Comparison of ENCODE assay signal across 8 cellular contexts in genomic region chr3:52054689-52055511, GRCh38. TPM values are rescaled to one million over a fixed set of nuclear protein-coding genes. Genes with fewer than 3 reads are reported as not detected.
DNase-seq lines count a peak whose midpoint lies in the region; ATAC-seq and TF ChIP-seq lines count a peak whose summit lies in the region.

No MANE protein-coding gene starts in this region.

- peak overlapping the region; percentile 86 to 97 (median 94) for H3K27ac Mint-ChIP-seq in naive thymus-derived CD8-positive, alpha-beta T cell

- no peaks in the 10 kb centered on the region for H3K27me3 Mint-ChIP-seq in naive thymus-derived CD8-positive, alpha-beta T cell

- H3K4me1 Mint-ChIP-seq in naive thymus-derived CD8-positive, alpha-beta T cell, result peaks cover 28 to 57% (median 53%) of the 10 kb centered on the region in 4 donors

- ATAC-seq in SK-N-SH treated with all-trans-retinoic acid at 6 μM for 48 hours, result peak; percentile 4; the same call in 1 of the 3 replicates
- no peak for ATAC-seq in naive thymus-derived CD8-positive, alpha-beta T cell

- peak; percentile 3; the same call in 1 of the 2 replicates for TF ChIP-seq CTCF in GM12875 (IDR thresholded peaks at IDR 0.05; ENCODE audit: borderline replicate concordance, insufficient read depth, low read depth, low read length)

- peak overlapping the region; percentile 85 to 94 (median 90) for H3K4me3 Mint-ChIP-seq in naive thymus-derived CD8-positive, alpha-beta T cell

- peaks cover 0 to 32% (median 4%) of the 10 kb centered on the region in 3 donors for H3K36me3 Mint-ChIP-seq in naive thymus-derived CD8-positive, alpha-beta T cell

- H3K4me3 ChIP-seq in GM12875 (ENCODE audit: low read depth, low read length), result peak overlapping the region; percentile 88

- DNase-seq in dermis blood vessel endothelial cell (peak; percentile 25), HEK293T (ENCODE audit: extremely low spot score) (no peak), HPDE6-E6E7 (ENCODE audit: extremely low spot score) (no peak), NCI-H446 (lab: John Stamatoyannopoulos, UW) (no peak), NCI-H2196 (lab: John Stamatoyannopoulos, UW; ENCODE audit: unreplicated experiment) (no peak)
- DNase-seq in naive thymus-derived CD8-positive, alpha-beta T cell, result peak in 3 of 10 donors; percentile 16 to 28 (median 25)

- POLR2A ChIA-PET in naive thymus-derived CD8-positive, alpha-beta T cell (lab: Charles Lee), result interaction anchor here (1.0 to 3.3 kb wide), 8 partner anchors 9 to 197 kb away, joined by 3 to 26 read pairs (median 4); partner anchors contain the start of genes ACY1 and RPL29
- POLR2A ChIA-PET in HEK293T (lab: Yijun Ruan, JAX), result interaction anchor here (0.9 to 2.2 kb wide), 7 partner anchors 9 to 96 kb away, joined by 3 to 21 read pairs (median 3); partner anchors contain the start of gene RPL29

- CTCF ChIA-PET in HEK293T (lab: Yijun Ruan, JAX), result no interaction called here

- no peaks in the 10 kb centered on the region for H3K9me3 Mint-ChIP-seq in naive thymus-derived CD8-positive, alpha-beta T cell

TF ChIP-seq in SK-N-SH treated with all-trans-retinoic acid at 6 μM for 48 hours, 23 proteins besides CTCF, POLR2A, EP300 and RAD21:
- TF ChIP-seq TSHZ2 (CRISPR knock-in tag; IDR thresholded peaks at IDR 0.05) (no peak), RARB (CRISPR knock-in tag; IDR thresholded peaks at IDR 0.05) (no peak), ISL1 (CRISPR knock-in tag; IDR thresholded peaks at IDR 0.05) (no peak)

TF ChIP-seq in HEK293T, 16 proteins besides CTCF, POLR2A, EP300 and RAD21:
- TF ChIP-seq LEF1 (IDR thresholded peaks at IDR 0.05; ENCODE audit: borderline replicate concordance) (no peak), SUZ12 (IDR thresholded peaks at IDR 0.05) (no peak)
TF ChIP-seq in HEK293T: peak in this region for 0.

RNA-seq across cellular contexts. Expression of gene DUSP7, which starts 1.5 kb away (rescaled TPM):
- 8.0 and 10.8 TPM in 2 replicates for total RNA-seq in dermis blood vessel endothelial cell
- total RNA-seq in naive thymus-derived CD8-positive, alpha-beta T cell, result 10 to 100 TPM; 28.6 to 29.0 TPM
- 1 to 10 TPM; 1.8 to 4.6 (median 2.2) TPM for polyA plus RNA-seq in naive thymus-derived CD8-positive, alpha-beta T cell

RNA-seq across cellular contexts. Expression of gene RPL29, which starts 59.2 kb away (rescaled TPM):
- 784 and 1,399 TPM in 2 replicates for total RNA-seq in dermis blood vessel endothelial cell
- 1,000 to 10,000 TPM; 1,232 to 1,277 TPM for total RNA-seq in naive thymus-derived CD8-positive, alpha-beta T cell
- 1,000 to 10,000 TPM; 1,632 to 1,741 (median 1,693) TPM for polyA plus RNA-seq in naive thymus-derived CD8-positive, alpha-beta T cell
